Comparison of ENCODE assay signal across 18 cellular contexts in the genomic region with DNA sequence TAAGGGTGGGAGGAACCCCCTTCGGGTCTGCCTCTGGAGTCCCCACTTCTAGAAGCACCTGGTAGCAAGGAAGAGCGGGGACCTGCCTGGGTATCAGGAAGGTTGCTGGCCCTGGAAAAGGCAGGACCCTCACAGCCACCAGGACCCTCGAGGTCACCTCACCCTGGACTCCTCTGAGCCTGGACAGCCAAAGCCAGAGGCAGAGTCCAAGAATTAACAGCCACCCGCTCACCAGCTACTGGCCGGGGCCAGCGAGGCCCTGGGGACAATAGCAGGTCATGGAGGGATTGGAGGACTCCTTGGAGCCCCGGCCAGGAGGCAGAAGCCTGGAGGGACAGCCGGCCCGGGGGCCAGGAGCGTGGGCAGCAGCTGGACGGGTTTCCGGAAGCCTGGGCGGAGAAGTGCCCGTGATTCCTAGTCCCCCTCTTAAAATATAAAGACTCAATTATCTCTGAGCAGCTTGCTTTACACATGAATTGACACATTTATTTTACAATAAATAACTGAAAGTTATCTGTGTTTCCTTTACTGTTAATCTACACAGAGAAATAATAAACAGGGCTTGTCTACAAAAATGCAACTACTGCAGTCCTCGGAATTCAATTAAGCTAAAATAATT. TPM values are rescaled to one million over a fixed set of nuclear protein-coding genes. Genes with fewer than 3 reads are reported as not detected.
DNase-seq lines count a peak whose midpoint lies in the region; ATAC-seq and TF ChIP-seq lines count a peak whose summit lies in the region.
"Had no signal": no experiment of that assay in that cellular context is flagged by ENCODE, and none has a peak within 500 bp of the region (broad histone marks: within the 10 kb centered on the region; RNA-seq: fewer than 3 reads in every experiment).

No MANE protein-coding gene starts in this region.

- peaks cover 72% of the 10 kb centered on the region for H3K36me3 ChIP-seq in CD8-positive, alpha-beta memory T cell (ENCODE audit: insufficient read depth, low read length)
- H3K36me3 ChIP-seq: spleen, tibial nerve had no signal

- H3K27ac ChIP-seq in CD8-positive, alpha-beta memory T cell (ENCODE audit: low read depth, low read length), result no peak overlapping the region
- H3K27ac ChIP-seq: PC-9, tibial nerve had no signal

- peaks cover 98% of the 10 kb centered on the region for H3K4me1 ChIP-seq in CD8-positive, alpha-beta memory T cell (ENCODE audit: insufficient read depth, low read length)

- TF ChIP-seq CTCF in natural killer cell (IDR thresholded peaks at IDR 0.05), result no peak

- H3K9me3 Mint-ChIP-seq in CD8-positive, alpha-beta memory T cell, result no peaks in the 10 kb centered on the region
- H3K9me3 Mint-ChIP-seq in activated naive CD4-positive, alpha-beta T cell treated with anti-CD3 and anti-CD28 coated beads, Interleukin-2, amount 10 ng/mL, durations not matched to agents 7 days and 5 days, result no peaks in the 10 kb centered on the region
- no peaks in the 10 kb centered on the region for H3K9me3 Mint-ChIP-seq in natural killer cell
- H3K9me3 Mint-ChIP-seq: neural crest cell had no signal

- peak overlapping the region; percentile 95 to 100 (median 100) for H3K27ac Mint-ChIP-seq in CD8-positive, alpha-beta memory T cell
- peak overlapping the region; percentile 100 for H3K27ac Mint-ChIP-seq in T-helper 17 cell
- peak overlapping the region; percentile 100 for H3K27ac Mint-ChIP-seq in activated naive CD4-positive, alpha-beta T cell treated with anti-CD3 and anti-CD28 coated beads, Interleukin-2, amount 10 ng/mL, durations not matched to agents 7 days and 5 days
- peak overlapping the region; percentile 72 to 73 for H3K27ac Mint-ChIP-seq in natural killer cell

- H3K27me3 ChIP-seq in CD8-positive, alpha-beta memory T cell (ENCODE audit: insufficient read depth, low read length, poor library complexity, severe bottlenecking), result no peaks in the 10 kb centered on the region

- H3K4me3 Mint-ChIP-seq in CD8-positive, alpha-beta memory T cell, result peak overlapping the region; percentile 84 to 99 (median 92)
- H3K4me3 Mint-ChIP-seq in T-helper 17 cell, result peak overlapping the region; percentile 89
- H3K4me3 Mint-ChIP-seq in activated naive CD4-positive, alpha-beta T cell treated with anti-CD3 and anti-CD28 coated beads, Interleukin-2, amount 10 ng/mL, durations not matched to agents 7 days and 5 days, result peak overlapping the region; percentile 73
- H3K4me3 Mint-ChIP-seq in natural killer cell, result peak overlapping the region; percentile 62
- H3K4me3 Mint-ChIP-seq: neural crest cell had no signal

- CTCF ChIA-PET in CD8-positive, alpha-beta memory T cell (lab: Charles Lee), result interaction anchor here (1.0 to 3.6 kb wide), 11 partner anchors 9 to 1115 kb away, joined by 3 to 26 read pairs (median 3); no protein-coding TSS in a partner anchor
- CTCF ChIA-PET in activated naive CD4-positive, alpha-beta T cell treated with anti-CD3 and anti-CD28 coated beads, Interleukin-2, amount 10 ng/mL, durations not matched to agents 7 days and 5 days (lab: Charles Lee), result interaction anchor here (0.7 to 1.7 kb wide), 5 partner anchors 11 to 24 kb away, joined by 3 to 7 read pairs (median 5); no protein-coding TSS in a partner anchor

- peaks cover 4 to 91% (median 33%) of the 10 kb centered on the region in 3 donors for H3K36me3 Mint-ChIP-seq in CD8-positive, alpha-beta memory T cell
- H3K36me3 Mint-ChIP-seq in T-helper 17 cell (ENCODE audit: low read depth) (peaks cover 3% of the 10 kb centered on the region), natural killer cell (no peaks in the 10 kb centered on the region)
- peaks cover 83% of the 10 kb centered on the region for H3K36me3 Mint-ChIP-seq in activated naive CD4-positive, alpha-beta T cell treated with anti-CD3 and anti-CD28 coated beads, Interleukin-2, amount 10 ng/mL, durations not matched to agents 7 days and 5 days

- H3K4me1 Mint-ChIP-seq in CD8-positive, alpha-beta memory T cell, result peaks cover 93 to 99% (median 98%) of the 10 kb centered on the region in 3 donors
- H3K4me1 Mint-ChIP-seq in T-helper 17 cell, result peaks cover 77% of the 10 kb centered on the region
- H3K4me1 Mint-ChIP-seq in activated naive CD4-positive, alpha-beta T cell treated with anti-CD3 and anti-CD28 coated beads, Interleukin-2, amount 10 ng/mL, durations not matched to agents 7 days and 5 days, result peaks cover 98% of the 10 kb centered on the region
- peaks cover 62 to 75% of the 10 kb centered on the region in 2 donors for H3K4me1 Mint-ChIP-seq in natural killer cell

- POLR2A ChIA-PET in CD8-positive, alpha-beta memory T cell (lab: Charles Lee), result interaction anchor here (0.5 to 6.0 kb wide), 12 partner anchors 7 to 70 kb away, joined by 3 to 53 read pairs (median 8); a partner anchor contains a TSS

- DNase-seq in CD8-positive, alpha-beta memory T cell, result peak in 1 of 5 donors; percentile 39
- DNase-seq in T-helper 17 cell (peak in 1 of 3 donors; percentile 3), natural killer cell (no peak), NCI-H1417 (lab: John Stamatoyannopoulos, UW) (no peak), NCI-H774 (lab: John Stamatoyannopoulos, UW) (no peak)
- DNase-seq in activated naive CD4-positive, alpha-beta T cell treated with anti-CD3 and anti-CD28 coated beads, Interleukin-2, amount 10 ng/mL, durations not matched to agents 7 days and 5 days, result peak; percentile 22
- DNase-seq in stimulated activated CD4-positive, alpha-beta T cell treated with anti-CD3 and anti-CD28 coated beads, Interleukin-2, amount 100 ng/mL, for 48 hours, result no peak
- DNase-seq: anterior cingulate cortex, DMS53, mesenchymal stem cell, NCI-H2171, NCI-H748 treated with DMSO at 0.1 percent for 48 hours, PC-9, SK-N-SH had no signal

- H3K27me3 Mint-ChIP-seq in CD8-positive, alpha-beta memory T cell, result no peaks in the 10 kb centered on the region
- H3K27me3 Mint-ChIP-seq in T-helper 17 cell, result no peaks in the 10 kb centered on the region
- no peaks in the 10 kb centered on the region for H3K27me3 Mint-ChIP-seq in activated naive CD4-positive, alpha-beta T cell treated with anti-CD3 and anti-CD28 coated beads, Interleukin-2, amount 10 ng/mL, durations not matched to agents 7 days and 5 days
- no peaks in the 10 kb centered on the region for H3K27me3 Mint-ChIP-seq in natural killer cell (ENCODE audit: low read depth in 2 of 2)

- no peak for ATAC-seq in T-helper 17 cell
- ATAC-seq in natural killer cell, result no peak

- intact Hi-C loops in natural killer cell (cut with micrococcal nuclease), result no loop called here

- H3K9me3 ChIP-seq in CD8-positive, alpha-beta memory T cell (ENCODE audit: low read length), result no peaks in the 10 kb centered on the region
- no peaks in the 10 kb centered on the region for H3K9me3 ChIP-seq in T-helper 17 cell (ENCODE audit: control insufficient read depth, low read length, poor library complexity, severe bottlenecking)
- H3K9me3 ChIP-seq: SK-N-SH, spleen, tibial nerve had no signal

- peak overlapping the region; percentile 44 for H3K4me3 ChIP-seq in CD8-positive, alpha-beta memory T cell (ENCODE audit: low read length)
- H3K4me3 ChIP-seq: PC-9, spleen, tibial nerve had no signal

RNA-seq across cellular contexts. Expression of a gene that starts 17.5 kb away (rescaled TPM):
- total RNA-seq in CD8-positive, alpha-beta memory T cell, result 10 to 100 TPM; 42.0 to 42.5 TPM
- 9.7 TPM for polyA plus RNA-seq in CD8-positive, alpha-beta memory T cell
- 100 to 1,000 TPM; 167 to 174 TPM for total RNA-seq in T-helper 17 cell
- 10 to 100 TPM; 43.5 to 61.5 (median 56.2) TPM for total RNA-seq in natural killer cell
- total RNA-seq: LHCN-M2, PC-9 had no signal
- polyA plus RNA-seq: SK-N-SH had no signal
